ENCODE assay signal across 12 cellular contexts in the genomic region with DNA sequence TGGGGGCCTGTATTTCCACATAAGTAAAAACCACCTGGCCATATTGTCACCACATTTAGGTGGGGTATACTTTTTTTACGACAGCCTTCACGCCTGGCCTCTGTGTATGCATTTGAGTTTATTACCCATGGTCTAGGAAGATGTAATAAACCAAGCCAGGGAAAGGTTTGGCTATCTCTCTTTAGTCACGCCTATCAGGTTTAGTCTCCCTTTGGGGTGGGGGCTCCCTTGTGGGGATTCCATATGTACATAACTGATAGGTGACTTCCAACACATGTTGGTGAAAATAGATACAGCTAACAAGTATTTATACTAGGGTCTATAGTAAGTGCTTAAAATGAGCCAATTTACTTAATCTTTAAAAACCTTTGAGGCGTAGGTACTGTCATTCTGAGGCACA. TPM values are rescaled to one million over a fixed set of nuclear protein-coding genes. Genes with fewer than 3 reads are reported as not detected.
DNase-seq lines count a peak whose midpoint lies in the region; ATAC-seq and TF ChIP-seq lines count a peak whose summit lies in the region.
"Had no signal": no experiment of that assay in that cellular context is flagged by ENCODE, and none has a peak within 500 bp of the region (broad histone marks: within the 10 kb centered on the region; RNA-seq: fewer than 3 reads in every experiment).

No MANE protein-coding gene starts in this region.

- no peak overlapping the region for H3K27ac ChIP-seq in KMS-11
- H3K27ac ChIP-seq: skin epidermis had no signal

- no peak overlapping the region for H3K27ac Mint-ChIP-seq in activated CD4-positive, alpha-beta T cell treated with anti-CD3 and anti-CD28 coated beads, Interleukin-2, amount 10 ng/mL, durations not matched to agents 24 days and 14 days
- no peak overlapping the region for H3K27ac Mint-ChIP-seq in neural crest cell (ENCODE audit: unreplicated experiment)

- no peak for TF ChIP-seq CTCF in KMS-11 (conservative IDR thresholded peaks at IDR 0.05; ENCODE audit: low read depth, low read length)
- TF ChIP-seq CTCF in neural crest cell (conservative IDR thresholded peaks at IDR 0.05), result no peak

- peaks cover 62% of the 10 kb centered on the region for H3K36me3 Mint-ChIP-seq in activated CD4-positive, alpha-beta T cell treated with anti-CD3 and anti-CD28 coated beads, Interleukin-2, amount 10 ng/mL, durations not matched to agents 24 days and 14 days (ENCODE audit: low read depth)
- H3K36me3 Mint-ChIP-seq in neural crest cell (ENCODE audit: low read depth), result peaks cover 21% of the 10 kb centered on the region

- ATAC-seq in GM19351 (IDR thresholded peaks at IDR 0.05; ENCODE audit: unreplicated experiment) (no peak), HG02870 (IDR thresholded peaks at IDR 0.05; ENCODE audit: unreplicated experiment) (no peak)

- H3K4me3 ChIP-seq in KMS-11 (IDR thresholded peaks at IDR 0.05; ENCODE audit: insufficient read depth, low read depth, low read length) (no peak overlapping the region), adipocyte (ENCODE audit: low read length) (peak overlapping the region; percentile 95)
- H3K4me3 ChIP-seq: skin epidermis had no signal

- H3K79me2 ChIP-seq in KMS-11 (ENCODE audit: insufficient read depth, low read depth), result peaks cover 86% of the 10 kb centered on the region

- DNase-seq in activated CD4-positive, alpha-beta T cell treated with anti-CD3 and anti-CD28 coated beads, Interleukin-2, amount 10 ng/mL, durations not matched to agents 24 days and 14 days, result no peak
- no peak for DNase-seq in activated CD4-positive, alpha-beta T cell treated with anti-CD3 and anti-CD28 coated beads, Interleukin-2, amount 50 U/mL, for 1 hour
- no peak for DNase-seq in adipocyte (ENCODE audit: low read depth)
- no peak for DNase-seq in neural crest cell (ENCODE audit: low read depth, low spot score)
- DNase-seq in GOT3 (lab: John Stamatoyannopoulos, UW), result no peak
- DNase-seq: activated CD4-positive, CD25-positive, alpha-beta regulatory T cell; amniotic stem cell; KBM-7 had no signal

- peaks cover 84% of the 10 kb centered on the region for H4K20me1 ChIP-seq in KMS-11 (ENCODE audit: insufficient read depth)

- intact Hi-C loops in activated CD4-positive, alpha-beta T cell treated with anti-CD3 and anti-CD28 coated beads, Interleukin-2, amount 10 ng/mL, durations not matched to agents 24 days and 14 days (cut with micrococcal nuclease), result loop anchor here (10.0 kb wide), 2 partner anchors 158 to 238 kb away; a partner anchor contains a TSS

- peak overlapping the region; percentile 54 for H3K4me3 Mint-ChIP-seq in activated CD4-positive, alpha-beta T cell treated with anti-CD3 and anti-CD28 coated beads, Interleukin-2, amount 10 ng/mL, durations not matched to agents 24 days and 14 days
- H3K4me3 Mint-ChIP-seq in neural crest cell, result peak overlapping the region; percentile 72

- H3K4me1 ChIP-seq in KMS-11 (ENCODE audit: low read depth, poor library complexity, severe bottlenecking) (peaks cover 68% of the 10 kb centered on the region), adipocyte (ENCODE audit: control insufficient read depth, insufficient read depth, low read length) (peaks cover 50% of the 10 kb centered on the region)

- H3K27me3 ChIP-seq in KMS-11 (ENCODE audit: insufficient read depth, low read depth) (no peaks in the 10 kb centered on the region), adipocyte (replicated peaks; ENCODE audit: control insufficient read depth, insufficient read depth, low read length) (no peaks in the 10 kb centered on the region)

- H3K9ac ChIP-seq in KMS-11 (no peak overlapping the region), adipocyte (ENCODE audit: low read length) (no peak overlapping the region)

- peaks cover 22% of the 10 kb centered on the region; the same call in 1 of the 2 replicates for H3K36me3 ChIP-seq in KMS-11 (ENCODE audit: insufficient read depth)
- peaks cover 41% of the 10 kb centered on the region for H3K36me3 ChIP-seq in adipocyte (ENCODE audit: control insufficient read depth, insufficient read depth, low read length, severe bottlenecking)

- H3K27me3 Mint-ChIP-seq in activated CD4-positive, alpha-beta T cell treated with anti-CD3 and anti-CD28 coated beads, Interleukin-2, amount 10 ng/mL, durations not matched to agents 24 days and 14 days, result no peaks in the 10 kb centered on the region
- peaks cover 4% of the 10 kb centered on the region for H3K27me3 Mint-ChIP-seq in neural crest cell (ENCODE audit: low read depth)

- no peaks in the 10 kb centered on the region for H3K9me3 Mint-ChIP-seq in activated CD4-positive, alpha-beta T cell treated with anti-CD3 and anti-CD28 coated beads, Interleukin-2, amount 10 ng/mL, durations not matched to agents 24 days and 14 days
- H3K9me3 Mint-ChIP-seq in neural crest cell, result no peaks in the 10 kb centered on the region

- no peaks in the 10 kb centered on the region for H3K9me3 ChIP-seq in adipocyte (ENCODE audit: control insufficient read depth, low read length)

- H3K4me2 ChIP-seq in KMS-11, result peak overlapping the region; percentile 98

- H2AFZ ChIP-seq in KMS-11 (ENCODE audit: low read depth), result no peak overlapping the region

- H3K4me1 Mint-ChIP-seq in activated CD4-positive, alpha-beta T cell treated with anti-CD3 and anti-CD28 coated beads, Interleukin-2, amount 10 ng/mL, durations not matched to agents 24 days and 14 days, result peaks cover 73% of the 10 kb centered on the region
- H3K4me1 Mint-ChIP-seq in neural crest cell, result peaks cover 81% of the 10 kb centered on the region

RNA-seq across cellular contexts. Expression of a gene that starts 4.2 kb away (rescaled TPM):
- 861 and 867 TPM in 2 replicates for total RNA-seq in activated CD4-positive, alpha-beta T cell treated with anti-CD3 and anti-CD28 coated beads, Interleukin-2, amount 10 ng/mL, durations not matched to agents 24 days and 14 days
- 1,242 and 1,309 TPM in 2 replicates for total RNA-seq in neural crest cell

RNA-seq across cellular contexts. Expression of a gene that starts 28.2 kb away (rescaled TPM):
- total RNA-seq in activated CD4-positive, alpha-beta T cell treated with anti-CD3 and anti-CD28 coated beads, Interleukin-2, amount 10 ng/mL, durations not matched to agents 24 days and 14 days, result 88.4 and 92.9 TPM in 2 replicates
- 69.2 and 75.2 TPM in 2 replicates for total RNA-seq in neural crest cell

RNA-seq across cellular contexts. Expression of a gene that starts 53.6 kb away (rescaled TPM):
- not detected in 2 replicates for total RNA-seq in activated CD4-positive, alpha-beta T cell treated with anti-CD3 and anti-CD28 coated beads, Interleukin-2, amount 10 ng/mL, durations not matched to agents 24 days and 14 days
- total RNA-seq in neural crest cell, result 0.14 and 0.19 TPM in 2 replicates
